In the genomic region with DNA sequence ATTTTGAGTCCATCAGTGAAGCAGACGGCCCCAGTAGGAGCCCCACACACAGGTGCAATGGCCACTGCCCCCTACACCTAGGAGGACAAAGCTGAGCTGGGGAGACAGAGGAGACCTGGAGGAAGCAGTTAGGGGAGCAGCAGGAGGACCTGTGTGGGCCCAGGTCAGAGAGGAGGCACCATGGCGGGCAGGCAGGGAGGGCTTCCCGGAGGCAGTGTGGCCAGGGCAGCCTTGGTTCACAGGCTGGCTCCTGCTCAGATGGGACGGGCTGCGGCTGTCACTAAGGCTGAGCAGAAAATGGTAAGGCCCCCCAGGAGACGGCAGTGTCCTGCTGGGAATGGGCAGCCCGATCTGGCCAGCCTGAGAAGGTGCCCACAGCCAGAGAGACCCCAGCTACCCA, we compare ENCODE assay signal across 22 cellular contexts. TPM values are rescaled to one million over a fixed set of nuclear protein-coding genes. Genes with fewer than 3 reads are reported as not detected.
"Had no signal": no experiment of that assay in that cellular context is flagged by ENCODE, and none has a peak within 500 bp of the region (broad histone marks: within the 10 kb centered on the region; RNA-seq: fewer than 3 reads in every experiment).

No MANE protein-coding gene starts in this region.

- H3K4me3 Mint-ChIP-seq: endodermal cell had no signal

- H3K9me3 Mint-ChIP-seq: endodermal cell, naive B cell had no signal

- H3K27me3 ChIP-seq: colonic mucosa, right atrium auricular region, transverse colon had no signal

- ATAC-seq: left lobe of liver had no signal

- H3K9me3 ChIP-seq: colonic mucosa, right atrium auricular region, sigmoid colon, stomach, thoracic aorta, transverse colon had no signal

- H3K36me3 ChIP-seq: colonic mucosa, right atrium auricular region, sigmoid colon, stomach, thoracic aorta, transverse colon had no signal

- DNase-seq: colonic mucosa; dermis blood vessel endothelial cell; endodermal cell; foreskin melanocyte; head of caudate nucleus; hypothalamus; islet precursor cell; mammary epithelial cell; midbrain; naive B cell; posterior cingulate gyrus; sigmoid colon; stimulated activated CD4-positive, alpha-beta T cell treated with anti-CD3 and anti-CD28 coated beads, Interleukin-12 subunit alpha, Interleukin-12 subunit beta, amount 100 ng/mL, for 4 hours; stimulated activated naive CD4-positive, alpha-beta T cell; stomach; substantia nigra; transverse colon had no signal

- H3K4me3 ChIP-seq: colonic mucosa, right atrium auricular region, sigmoid colon, skin epidermis, stomach, thoracic aorta, transverse colon had no signal

- H3K27ac Mint-ChIP-seq: endodermal cell had no signal

- H3K27ac ChIP-seq: colonic mucosa, right atrium auricular region, sigmoid colon, stomach, thoracic aorta, transverse colon had no signal

- H3K4me1 ChIP-seq: colonic mucosa had no signal

- H3K36me3 Mint-ChIP-seq: naive B cell had no signal

RNA-seq across cellular contexts. Expression of gene TP73, which starts 56.4 kb away (rescaled TPM):
- total RNA-seq: dermis blood vessel endothelial cell, sigmoid colon, thoracic aorta had no signal
- polyA plus RNA-seq: neural cell had no signal
